ENCODE assay signal across 8 cellular contexts in the genomic region with DNA sequence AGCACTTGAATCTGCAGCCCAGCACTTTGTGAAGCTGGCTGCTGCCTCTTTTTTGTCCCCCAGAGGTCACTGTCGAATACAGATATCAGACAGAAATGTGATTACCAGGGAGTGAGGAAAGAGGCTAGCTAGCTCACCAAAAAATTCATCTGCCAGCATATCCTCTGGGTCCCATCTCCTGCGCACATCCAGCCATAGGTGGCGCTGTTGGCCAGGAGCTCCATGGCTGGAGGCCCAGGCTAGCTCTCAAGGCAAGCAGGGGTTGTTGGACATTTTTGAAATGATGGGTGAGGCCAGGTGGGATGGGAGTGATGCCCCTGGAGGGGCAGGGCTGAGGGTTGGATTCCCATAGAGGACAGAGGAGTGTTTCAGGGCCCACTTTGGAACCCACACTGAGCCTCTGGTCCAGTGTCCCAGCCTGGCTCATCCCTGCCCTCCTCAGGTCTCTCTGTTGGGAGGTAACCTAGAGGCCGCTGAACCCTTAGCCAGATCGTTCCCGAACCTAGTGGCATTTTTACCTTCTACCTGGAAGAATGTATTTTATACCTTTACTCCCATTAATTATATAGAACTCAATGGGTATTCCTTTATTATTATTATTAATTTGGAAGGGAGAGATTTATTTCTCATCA. TPM values are rescaled to one million over a fixed set of nuclear protein-coding genes. Genes with fewer than 3 reads are reported as not detected.
DNase-seq lines count a peak whose midpoint lies in the region; ATAC-seq and TF ChIP-seq lines count a peak whose summit lies in the region.

No MANE protein-coding gene starts in this region.

- H3K4me3 Mint-ChIP-seq in activated T-helper 17 cell treated with anti-CD3 and anti-CD28 coated beads, Interleukin-2, amount 50 U/mL, for 72 hours = no peak overlapping the region

- in situ Hi-C loops in KBM-7 (cut with MboI; ENCODE audit: low pct_unique_long_range_greater_than_20kb, low sequenced_read_pairs) = no loop called here
- in situ Hi-C loops in transverse colon (cut with MboI; ENCODE audit: low pct_ligation_motif_present in 1 of 4, low pct_unique_long_range_greater_than_20kb in 1 of 4, low sequenced_read_pairs in 3 of 4) = loop anchor here in 3 of 4 donors (10.0 kb wide), 1 partner anchor 182 kb away; a partner anchor contains a TSS

- no peak for TF ChIP-seq POLR2A in transverse colon (IDR thresholded peaks at IDR 0.05)

- WGBS in transverse colon (ENCODE audit: low coverage in 1 of 2), 2 donors = 53 to 57% methylated on average over 3 to 6 of the region's 6 CpGs

- no peaks in the 10 kb centered on the region for H3K9me3 ChIP-seq in neutrophil
- H3K9me3 ChIP-seq in transverse colon = no peaks in the 10 kb centered on the region

- no peak overlapping the region for H3K27ac Mint-ChIP-seq in activated T-helper 17 cell treated with anti-CD3 and anti-CD28 coated beads, Interleukin-2, amount 50 U/mL, for 72 hours

- peaks cover 12% of the 10 kb centered on the region for H3K36me3 Mint-ChIP-seq in activated T-helper 17 cell treated with anti-CD3 and anti-CD28 coated beads, Interleukin-2, amount 50 U/mL, for 72 hours (ENCODE audit: low read depth)

- intact Hi-C loops in transverse colon (cut with DNase I; ENCODE audit: low total_unique reads) = no loop called here

- no peaks in the 10 kb centered on the region for H3K27me3 Mint-ChIP-seq in activated T-helper 17 cell treated with anti-CD3 and anti-CD28 coated beads, Interleukin-2, amount 50 U/mL, for 72 hours

- no peaks in the 10 kb centered on the region for H3K27me3 ChIP-seq in neutrophil
- H3K27me3 ChIP-seq in transverse colon = no peaks in the 10 kb centered on the region

- H3K4me1 ChIP-seq in neutrophil (ENCODE audit: control insufficient read depth in 1 of 2, insufficient read depth in 1 of 2, low read depth in 1 of 2, low read length in 1 of 2) = no peaks in the 10 kb centered on the region
- no peaks in the 10 kb centered on the region for H3K4me1 ChIP-seq in transverse colon

- ATAC-seq in activated T-helper 17 cell treated with anti-CD3 and anti-CD28 coated beads, Interleukin-2, amount 50 U/mL, for 72 hours (replicated peaks) = peak; percentile 96

- H3K27ac ChIP-seq in neutrophil = no peak overlapping the region
- no peak overlapping the region for H3K27ac ChIP-seq in transverse colon

- H3K4me3 ChIP-seq in GM12875 (ENCODE audit: low read depth, low read length) (no peak overlapping the region), fibroblast of the aortic adventitia (ENCODE audit: low read depth, low read length) (no peak overlapping the region), neutrophil (ENCODE audit: low read depth in 1 of 2, low read length in 1 of 2) (no peak overlapping the region), transverse colon (no peak overlapping the region)

- H3K4me1 Mint-ChIP-seq in activated T-helper 17 cell treated with anti-CD3 and anti-CD28 coated beads, Interleukin-2, amount 50 U/mL, for 72 hours = no peaks in the 10 kb centered on the region

- H3K9me3 Mint-ChIP-seq in activated T-helper 17 cell treated with anti-CD3 and anti-CD28 coated beads, Interleukin-2, amount 50 U/mL, for 72 hours = no peaks in the 10 kb centered on the region

- DNase-seq in 8988T = peak; percentile 76
- DNase-seq in KBM-7 = peak; percentile 93
- DNase-seq in RPMI8226 = peak; percentile 81
- peak; percentile 50 for DNase-seq in fibroblast of the aortic adventitia (ENCODE audit: low read depth)
- DNase-seq in transverse colon = peak; percentile 62

- TF ChIP-seq CTCF in GM12875 (IDR thresholded peaks at IDR 0.05; ENCODE audit: borderline replicate concordance, insufficient read depth, low read depth, low read length) (peak; percentile 77), fibroblast of the aortic adventitia (IDR thresholded peaks at IDR 0.05; ENCODE audit: insufficient read depth, low read length) (peak; percentile 53), neutrophil (IDR thresholded peaks at IDR 0.05) (peak; percentile 20), transverse colon (IDR thresholded peaks at IDR 0.05) (peak; percentile 70 to 79 (median 73))

- H3K36me3 ChIP-seq in neutrophil = peaks cover 33% of the 10 kb centered on the region
- no peaks in the 10 kb centered on the region for H3K36me3 ChIP-seq in transverse colon

- TF ChIP-seq EP300 in transverse colon (IDR thresholded peaks at IDR 0.05; ENCODE audit: low read depth) = no peak

RNA-seq across cellular contexts. Expression of a gene that starts 14.8 kb away (rescaled TPM):
- total RNA-seq in activated T-helper 17 cell treated with anti-CD3 and anti-CD28 coated beads, Interleukin-2, amount 50 U/mL, for 72 hours = 10 to 100 TPM; 10.6 to 19.2 TPM
- total RNA-seq in fibroblast of the aortic adventitia (ENCODE audit: low replicate concordance) (46.3 and 76.9 TPM in 2 replicates), transverse colon (10 to 100 TPM in 2 of 4 donors, 1 to 10 TPM in 1, not detected in 1; 8.2 to 15.7 (median 13.5) TPM)

RNA-seq across cellular contexts. Expression of a gene that starts 14.8 kb away (rescaled TPM):
- 10 to 100 TPM; 26.3 to 46.8 TPM for total RNA-seq in activated T-helper 17 cell treated with anti-CD3 and anti-CD28 coated beads, Interleukin-2, amount 50 U/mL, for 72 hours
- 11.1 and 16.8 TPM in 2 replicates for total RNA-seq in fibroblast of the aortic adventitia (ENCODE audit: low replicate concordance)
- 10 to 100 TPM; 23.9 to 89.8 (median 29.8) TPM for total RNA-seq in transverse colon

Comparison
In these comparisons a context has a peak if more than half of its experiments do, and no peak if none do; other contexts are left out.
1. CTCF ChIP-seq: peak in every context shown above with its lines; median percentile 77 in GM12875; 73 in transverse colon; 53 in fibroblast of the aortic adventitia; 20 in neutrophil.